ENCODE assay signal across 13 cellular contexts in the genomic region with DNA sequence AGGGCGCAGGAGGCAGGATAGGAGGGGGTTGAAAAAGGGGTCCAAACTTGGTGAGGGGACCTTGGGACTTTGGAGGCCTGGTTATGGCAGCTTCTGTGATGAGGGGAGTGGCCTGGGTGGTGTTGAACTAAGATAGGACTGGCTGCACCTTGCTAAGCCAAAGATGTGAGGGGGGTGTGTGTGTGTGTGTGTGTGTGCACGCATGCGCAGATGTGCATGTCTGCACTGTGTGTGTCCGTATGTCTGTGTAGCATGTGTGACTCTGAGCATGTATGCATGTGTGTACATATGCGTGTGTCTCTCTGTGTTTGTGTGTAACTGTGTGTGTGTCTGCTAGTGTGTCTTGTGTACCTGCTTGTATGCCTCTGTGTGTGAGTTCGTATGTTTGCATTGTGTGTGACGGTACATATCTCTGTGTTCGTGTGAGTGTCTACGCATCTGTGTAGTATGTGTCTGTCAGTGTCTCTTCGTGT. TPM values are rescaled to one million over a fixed set of nuclear protein-coding genes. Genes with fewer than 3 reads are reported as not detected.
A peak's percentile ranks its signal among the peaks of the same experiment; 100 is the strongest.
DNase-seq lines count a peak whose midpoint lies in the region; ATAC-seq and TF ChIP-seq lines count a peak whose summit lies in the region.
"Had no signal": no experiment of that assay in that cellular context is flagged by ENCODE, and none has a peak within 500 bp of the region (broad histone marks: within the 10 kb centered on the region; RNA-seq: fewer than 3 reads in every experiment).

No MANE protein-coding gene starts in this region.

- peak overlapping the region; percentile 1; the same call in 1 of the 3 replicates for H3K4me3 Mint-ChIP-seq in GM23338
- peak overlapping the region; percentile 23 for H3K4me3 Mint-ChIP-seq in progenitor cell of endocrine pancreas (ENCODE audit: low read depth)
- H3K4me3 Mint-ChIP-seq: B cell had no signal

- H3K27me3 ChIP-seq in GM23338 (ENCODE audit: insufficient read depth) (no peaks in the 10 kb centered on the region), RWPE2 (ENCODE audit: insufficient read depth, poor library complexity, severe bottlenecking) (no peaks in the 10 kb centered on the region), hepatocyte (no peaks in the 10 kb centered on the region), PC-3 (ENCODE audit: low read length) (no peaks in the 10 kb centered on the region)

- peaks cover 32% of the 10 kb centered on the region for H3F3A ChIP-seq in GM23338 (replicated peaks; ENCODE audit: low read depth)
- H3F3A ChIP-seq in PC-3 (ENCODE audit: low read length, unreplicated experiment), result no peaks in the 10 kb centered on the region

- DNase-seq in GM23338 (ENCODE audit: low spot score) (no peak), RWPE2 (ENCODE audit: low spot score) (no peak), hepatocyte (ENCODE audit: low spot score) (no peak), progenitor cell of endocrine pancreas (ENCODE audit: low spot score, unreplicated experiment) (no peak), PC-3 (no peak), NCI-H524 (lab: John Stamatoyannopoulos, UW) (no peak), NCI-H1048 (lab: John Stamatoyannopoulos, UW) (no peak), sciatic nerve (ENCODE audit: low spot score) (no peak)
- DNase-seq: activated CD4-positive, alpha-beta T cell treated with anti-CD3 and anti-CD28 coated beads for 48 hours; DND-41; stimulated activated CD4-positive, alpha-beta T cell treated with anti-CD3 and anti-CD28 coated beads, Interleukin-2, amount 100 ng/mL, for 24 hours had no signal

- H3K9me2 ChIP-seq in GM23338 (ENCODE audit: insufficient read depth), result no peaks in the 10 kb centered on the region
- no peaks in the 10 kb centered on the region for H3K9me2 ChIP-seq in hepatocyte (replicated peaks; ENCODE audit: insufficient read depth)
- H3K9me2 ChIP-seq in PC-3 (replicated peaks; ENCODE audit: low read length), result no peaks in the 10 kb centered on the region

- CTCF ChIA-PET in PC-3 (lab: Charles Lee), result interaction anchor here (0.8 to 1.0 kb wide), 2 partner anchors 13 to 22 kb away, joined by 3 to 4 read pairs; no protein-coding TSS in a partner anchor

- H3K36me3 Mint-ChIP-seq in GM23338 (ENCODE audit: low read depth), result peaks cover 4% of the 10 kb centered on the region; the same call in 2 of the 3 replicates
- no peaks in the 10 kb centered on the region for H3K36me3 Mint-ChIP-seq in progenitor cell of endocrine pancreas (ENCODE audit: insufficient read depth)

- intact Hi-C loops in PC-3 (cut with micrococcal nuclease), result no loop called here
- intact Hi-C loops in sciatic nerve (cut with DNase I), result no loop called here

- H2AFZ ChIP-seq in GM23338, result no peak overlapping the region
- no peak overlapping the region for H2AFZ ChIP-seq in hepatocyte
- no peak overlapping the region for H2AFZ ChIP-seq in PC-3 (ENCODE audit: low read length)

- BruUV-seq in PC-3 (replicated peaks; lab: Mats Ljungman, UMichigan), result no TSS peak

- no peaks in the 10 kb centered on the region for H3K36me3 ChIP-seq in GM23338 (ENCODE audit: insufficient read depth)
- H3K36me3 ChIP-seq in RWPE2 (ENCODE audit: low read depth), result no peaks in the 10 kb centered on the region; the same call in 1 of the 2 replicates
- no peaks in the 10 kb centered on the region for H3K36me3 ChIP-seq in hepatocyte (replicated peaks; ENCODE audit: insufficient read depth, low read depth)
- no peaks in the 10 kb centered on the region for H3K36me3 ChIP-seq in PC-3 (ENCODE audit: low read depth, low read length)

- H3K27ac ChIP-seq in GM23338 (ENCODE audit: low read depth) (peak overlapping the region; percentile 81; the same call in 1 of the 2 replicates), RWPE2 (ENCODE audit: poor library complexity, severe bottlenecking) (peak overlapping the region; percentile 49), hepatocyte (peak overlapping the region; percentile 99), PC-3 (ENCODE audit: low read length) (no peak overlapping the region)

- no peak for TF ChIP-seq CTCF in GM23338 (conservative IDR thresholded peaks at IDR 0.05; ENCODE audit: low read depth in 2 of 2)
- TF ChIP-seq CTCF in RWPE2 (IDR thresholded peaks at IDR 0.05; ENCODE audit: poor library complexity, severe bottlenecking), result no peak
- TF ChIP-seq CTCF in hepatocyte (IDR thresholded peaks at IDR 0.05; ENCODE audit: poor library complexity), result no peak
- TF ChIP-seq CTCF in progenitor cell of endocrine pancreas (IDR thresholded peaks at IDR 0.05; ENCODE audit: unreplicated experiment), result no peak
- no peak for TF ChIP-seq CTCF in PC-3 (conservative IDR thresholded peaks at IDR 0.05; ENCODE audit: low read depth, low read length)

- H4K20me1 ChIP-seq in GM23338 (replicated peaks; ENCODE audit: insufficient read depth) (no peaks in the 10 kb centered on the region; the same call in 1 of the 2 replicates), hepatocyte (ENCODE audit: insufficient read depth, poor library complexity, severe bottlenecking) (no peaks in the 10 kb centered on the region), PC-3 (ENCODE audit: low read length) (no peaks in the 10 kb centered on the region)

- H3K9me3 Mint-ChIP-seq in GM23338 (no peaks in the 10 kb centered on the region; the same call in 2 of the 3 replicates), progenitor cell of endocrine pancreas (ENCODE audit: low read depth) (no peaks in the 10 kb centered on the region)

- H3K9me3 ChIP-seq in RWPE2 (ENCODE audit: severe bottlenecking) (no peaks in the 10 kb centered on the region), hepatocyte (ENCODE audit: low read depth) (no peaks in the 10 kb centered on the region), PC-3 (ENCODE audit: low read length) (no peaks in the 10 kb centered on the region)

- H3K27ac Mint-ChIP-seq in GM23338, result peak overlapping the region; percentile 2; the same call in 1 of the 2 replicates
- H3K27ac Mint-ChIP-seq in progenitor cell of endocrine pancreas, result no peak overlapping the region
- H3K27ac Mint-ChIP-seq: B cell had no signal

- H3K79me2 ChIP-seq in GM23338 (replicated peaks; ENCODE audit: insufficient read depth) (peaks cover 11% of the 10 kb centered on the region), hepatocyte (peaks cover 51% of the 10 kb centered on the region), PC-3 (ENCODE audit: low read length) (no peaks in the 10 kb centered on the region)

- peak overlapping the region; percentile 59 for H3K4me2 ChIP-seq in GM23338
- H3K4me2 ChIP-seq in hepatocyte, result peak overlapping the region; percentile 91
- no peak overlapping the region for H3K4me2 ChIP-seq in PC-3 (ENCODE audit: low read length)

- H3K4me1 ChIP-seq in GM23338 (ENCODE audit: insufficient read depth) (peaks cover 30% of the 10 kb centered on the region), RWPE2 (ENCODE audit: insufficient read depth, poor library complexity, severe bottlenecking) (peaks cover 46% of the 10 kb centered on the region), hepatocyte (ENCODE audit: insufficient read depth) (peaks cover 65% of the 10 kb centered on the region), PC-3 (ENCODE audit: insufficient read depth, low read length) (peaks cover 40% of the 10 kb centered on the region)

- H3K4me1 Mint-ChIP-seq in GM23338 (peaks cover 44% of the 10 kb centered on the region), progenitor cell of endocrine pancreas (ENCODE audit: low read depth) (peaks cover 18% of the 10 kb centered on the region)

- no peak overlapping the region for H3K9ac ChIP-seq in PC-3 (ENCODE audit: low read length)
- H3K9ac ChIP-seq: parathyroid adenoma had no signal

- ATAC-seq in GM23338, result no peak
- ATAC-seq in RWPE2 (ENCODE audit: low read depth), result no peak
- ATAC-seq in PC-3, result no peak
- no peak for ATAC-seq in sciatic nerve

- WGBS in hepatocyte (ENCODE audit: low lambda C conversion rate, missing lambda C conversion rate), result 82% methylated on average over 10 of the region's 10 CpGs

- H3K4me3 ChIP-seq in GM23338, result peak overlapping the region; percentile 23; the same call in 1 of the 2 replicates
- H3K4me3 ChIP-seq in RWPE2 (ENCODE audit: severe bottlenecking), result no peak overlapping the region
- no peak overlapping the region for H3K4me3 ChIP-seq in hepatocyte
- H3K4me3 ChIP-seq in PC-3 (ENCODE audit: low read length), result no peak overlapping the region

- H3K27me3 Mint-ChIP-seq in GM23338 (ENCODE audit: insufficient read depth, low read depth, poor library complexity) (peaks cover 21% of the 10 kb centered on the region), progenitor cell of endocrine pancreas (no peaks in the 10 kb centered on the region)
- H3K27me3 Mint-ChIP-seq: B cell had no signal

- POLR2A ChIA-PET in PC-3 (lab: Charles Lee; ENCODE audit: unreplicated experiment), result no interaction called here

RNA-seq across cellular contexts. Expression of a gene that starts 4.1 kb away (rescaled TPM):
- total RNA-seq in GM23338 (2014; rRNA removed; shearing (Covaris generic)), result 30.1 and 40.0 TPM in 2 replicates
- polyA plus RNA-seq in GM23338 (2016; fragmentation: Nextera tagmentation; extraction: Ambion mirVana), result 5.0 and 7.3 TPM in 2 replicates
- 11.9 and 12.7 TPM in 2 replicates for total RNA-seq in hepatocyte
- 12.8 and 15.8 TPM in 2 replicates for polyA plus RNA-seq in hepatocyte
- 16.0 and 16.9 TPM in 2 replicates for total RNA-seq in progenitor cell of endocrine pancreas
- 1.2 and 1.6 TPM in 2 replicates for total RNA-seq in PC-3 (2014; rRNA removed)
- total RNA-seq in sciatic nerve, result 10.5 TPM

RNA-seq across cellular contexts. Expression of a gene that starts 17.9 kb away (rescaled TPM):
- 4.5 and 5.6 TPM in 2 replicates for total RNA-seq in GM23338 (2014; rRNA removed; shearing (Covaris generic))
- polyA plus RNA-seq in GM23338 (2016; fragmentation: Nextera tagmentation; extraction: Ambion mirVana), result 6.3 and 8.4 TPM in 2 replicates
- 2.6 and 3.5 TPM in 2 replicates for total RNA-seq in hepatocyte
- 4.0 and 4.5 TPM in 2 replicates for polyA plus RNA-seq in hepatocyte
- 16.7 and 16.9 TPM in 2 replicates for total RNA-seq in progenitor cell of endocrine pancreas
- 17.0 and 17.3 TPM in 2 replicates for total RNA-seq in PC-3 (2014; rRNA removed)
- total RNA-seq in sciatic nerve, result 11.7 TPM

RNA-seq across cellular contexts. Expression of a gene that starts 39.7 kb away (rescaled TPM):
- 91.7 and 122 TPM in 2 replicates for total RNA-seq in GM23338 (2014; rRNA removed; shearing (Covaris generic))
- polyA plus RNA-seq in GM23338 (2016; fragmentation: Nextera tagmentation; extraction: Ambion mirVana) (120 and 134 TPM in 2 replicates), hepatocyte (73.3 and 82.2 TPM in 2 replicates)
- total RNA-seq in hepatocyte (46.3 and 66.8 TPM in 2 replicates), progenitor cell of endocrine pancreas (53.3 and 58.8 TPM in 2 replicates), PC-3 (2014; rRNA removed) (116 and 131 TPM in 2 replicates), sciatic nerve (38.7 TPM)

RNA-seq across cellular contexts. Expression of a gene that starts 44.9 kb away (rescaled TPM):
- 24.3 and 30.0 TPM in 2 replicates for total RNA-seq in GM23338 (2014; rRNA removed; shearing (Covaris generic))
- polyA plus RNA-seq in GM23338 (2016; fragmentation: Nextera tagmentation; extraction: Ambion mirVana) (7.4 and 8.1 TPM in 2 replicates), hepatocyte (10.1 and 12.7 TPM in 2 replicates)
- total RNA-seq in hepatocyte (17.5 and 19.1 TPM in 2 replicates), progenitor cell of endocrine pancreas (24.9 and 27.1 TPM in 2 replicates), PC-3 (2014; rRNA removed) (23.8 and 28.0 TPM in 2 replicates), sciatic nerve (37.5 TPM)

RNA-seq across cellular contexts. Expression of a gene that starts 45.1 kb away (rescaled TPM):
- 240 and 244 TPM in 2 replicates for total RNA-seq in GM23338 (2014; rRNA removed; shearing (Covaris generic))
- polyA plus RNA-seq in GM23338 (2016; fragmentation: Nextera tagmentation; extraction: Ambion mirVana) (1,144 and 1,234 TPM in 2 replicates), hepatocyte (307 and 332 TPM in 2 replicates)
- total RNA-seq in hepatocyte (246 and 296 TPM in 2 replicates), progenitor cell of endocrine pancreas (160 and 163 TPM in 2 replicates), PC-3 (2014; rRNA removed) (361 and 374 TPM in 2 replicates), sciatic nerve (147 TPM)
